In genomic region chr10:49518982-49519578, GRCh38 we compare ENCODE assay signal across 9 cellular contexts. TPM values are rescaled to one million over a fixed set of nuclear protein-coding genes. Genes with fewer than 3 reads are reported as not detected.
DNase-seq lines count a peak whose midpoint lies in the region; ATAC-seq, FAIRE-seq and TF ChIP-seq lines count a peak whose summit lies in the region.
"Had no signal": no experiment of that assay in that cellular context is flagged by ENCODE, and none has a peak within 500 bp of the region (broad histone marks: within the 10 kb centered on the region; RNA-seq: fewer than 3 reads in every experiment).

No MANE protein-coding gene starts in this region.

- RAD21 ChIA-PET in GM12878 (lab: Charles Lee; ENCODE audit: unreplicated experiment), result interaction anchor here (1.1 to 2.4 kb wide), 5 partner anchors 16 to 861 kb away, joined by 3 to 18 read pairs (median 8); no protein-coding TSS in a partner anchor

- in situ Hi-C loops in GM12878 (cut with MboI), result loop anchor here (5.0 to 25.0 kb wide), 3 partner anchors 102 to 782 kb away; no protein-coding TSS in a partner anchor

- H3K9ac ChIP-seq in GM12878 (ENCODE audit: control insufficient read depth, insufficient read depth, low read length), result no peak overlapping the region

- no peaks in the 10 kb centered on the region for H3K27me3 Mint-ChIP-seq in stimulated activated naive B cell treated with anti-CD40 and anti-IgM and Interleukin-4, amounts not matched to agents 10 μg/mL and 1 μg/mL and 100 μg/mL, for 72 hours

- no peak overlapping the region for H3K4me3 ChIP-seq in GM12878
- H3K4me3 ChIP-seq: BLaER1 treated with 17β-estradiol and CSF1 and Interleukin-3, amounts not matched to agents 10 nM and 100 nM had no signal

- no peaks in the 10 kb centered on the region for H3K27me3 ChIP-seq in GM12878 (replicated peaks in 1 of 2; ENCODE audit: control insufficient read depth in 2 of 2, insufficient read depth in 2 of 2, low read length in 1 of 2)
- H3K27me3 ChIP-seq: BLaER1 treated with 17β-estradiol and CSF1 and Interleukin-3, amounts not matched to agents 10 nM and 100 nM had no signal

- no peak overlapping the region for H3K27ac Mint-ChIP-seq in stimulated activated naive B cell treated with anti-CD40 and anti-IgM and Interleukin-4, amounts not matched to agents 10 μg/mL and 1 μg/mL and 100 μg/mL, for 72 hours

- TF ChIP-seq CTCF in GM12878 (IDR thresholded peaks at IDR 0.05 in 2 of 3, conservative IDR thresholded peaks at IDR 0.05 in 1 of 3; ENCODE audit: control insufficient read depth in 2 of 3, extremely low read depth in 1 of 3, insufficient read depth in 1 of 3, low read depth in 3 of 3, low read length in 3 of 3), result peak; percentile 58 to 75 (median 66)

- 0 out of 2 replicates have a peak, but pooled peaks cover 3% of the 10 kb centered on the region for H4K20me1 ChIP-seq in GM12878 (ENCODE audit: control insufficient read depth, insufficient read depth)

- H2AFZ ChIP-seq in GM12878 (ENCODE audit: control insufficient read depth, low read depth, low read length), result no peak overlapping the region

- POLR2A ChIA-PET in GM12878 (lab: Charles Lee), result no interaction called here

- SMC1A ChIA-PET in GM12878 (lab: Charles Lee; ENCODE audit: uncharacterized antibody, unreplicated experiment), result interaction anchor here (0.8 to 2.5 kb wide), 10 partner anchors 8 to 861 kb away, joined by 3 to 17 read pairs (median 4); partner anchors contain the start of gene ERCC6

- WGBS in GM12878 (ENCODE audit: insufficient coverage, insufficient replicate concordance, low lambda C conversion rate, missing lambda C conversion rate), result 4% methylated on average over 3 of the region's 3 CpGs

- H3K4me1 Mint-ChIP-seq in stimulated activated naive B cell treated with anti-CD40 and anti-IgM and Interleukin-4, amounts not matched to agents 10 μg/mL and 1 μg/mL and 100 μg/mL, for 72 hours, result peaks cover 12 to 29% of the 10 kb centered on the region in 2 donors

- no peak for FAIRE-seq in GM12878 (lab: Jason Lieb, UNC)

- H3K9me3 ChIP-seq in GM12878 (replicated peaks; ENCODE audit: control insufficient read depth, insufficient read depth, low read length), result no peaks in the 10 kb centered on the region
- H3K9me3 ChIP-seq: BLaER1 treated with 17β-estradiol and CSF1 and Interleukin-3, amounts not matched to agents 10 nM and 100 nM had no signal

- no peak overlapping the region for H3K4me3 Mint-ChIP-seq in stimulated activated naive B cell treated with anti-CD40 and anti-IgM and Interleukin-4, amounts not matched to agents 10 μg/mL and 1 μg/mL and 100 μg/mL, for 72 hours

- peak; percentile 46 for ATAC-seq in GM21576 (IDR thresholded peaks at IDR 0.05; ENCODE audit: unreplicated experiment)
- ATAC-seq in GM12878, result peak; percentile 93
- peak; percentile 62 to 67 for ATAC-seq in stimulated activated naive B cell treated with anti-CD40 and anti-IgM and Interleukin-4, amounts not matched to agents 10 μg/mL and 1 μg/mL and 100 μg/mL, for 72 hours (replicated peaks)
- no peak for ATAC-seq in GM19324 (IDR thresholded peaks at IDR 0.05; ENCODE audit: low FRiP score, unreplicated experiment)

- no peak for TF ChIP-seq POLR2A in GM12878 (IDR thresholded peaks at IDR 0.05; ENCODE audit: low read depth, low read length)

- CTCF ChIA-PET in GM12878 (lab: Yijun Ruan, JAX), result interaction anchor here (0.8 to 6.5 kb wide), 24 partner anchors 8 to 862 kb away, joined by 3 to 78 read pairs (median 4); partner anchors contain the start of gene ERCC6

- H3K27ac ChIP-seq in GM12878 (ENCODE audit: control insufficient read depth, insufficient read depth), result no peak overlapping the region
- H3K27ac ChIP-seq: BLaER1 treated with 17β-estradiol and CSF1 and Interleukin-3, amounts not matched to agents 10 nM and 100 nM had no signal

- H3K79me2 ChIP-seq in GM12878 (ENCODE audit: control insufficient read depth, insufficient read depth, low read length), result no peaks in the 10 kb centered on the region

- intact Hi-C loops in GM12878 (cut with micrococcal nuclease; ENCODE audit: unreplicated experiment), result loop anchor here (2.0 to 10.0 kb wide), 4 partner anchors 214 to 964 kb away; no protein-coding TSS in a partner anchor

- peak; percentile 72 for TF ChIP-seq RAD21 in GM12878 (IDR thresholded peaks at IDR 0.05; ENCODE audit: insufficient read depth, low read depth, low read length)

- peaks cover 2 to 6% of the 10 kb centered on the region in 2 experiments; a peak in 3 of 4 replicates for H3K36me3 ChIP-seq in GM12878 (ENCODE audit: control insufficient read depth in 2 of 2, insufficient read depth in 2 of 2, low read length in 1 of 2)

- DNase-seq in DMS79 treated with DMSO at 0.1 percent for 48 hours (lab: John Stamatoyannopoulos, UW), result peak; percentile 8
- DNase-seq in DMS79 (lab: John Stamatoyannopoulos, UW), result no peak
- DNase-seq in NCI-H446 treated with DMSO at 0.1 percent for 48 hours (lab: John Stamatoyannopoulos, UW), result peak; percentile 12
- DNase-seq in GM12878 (ENCODE audit: low read depth, low spot score), result no peak
- peak; percentile 75 for DNase-seq in iPS-NIHi11 (ENCODE audit: low spot score)
- DNase-seq in stimulated activated naive B cell treated with anti-CD40 and anti-IgM and Interleukin-4, amounts not matched to agents 10 μg/mL and 1 μg/mL and 100 μg/mL, for 72 hours, result peak; percentile 19

- no peaks in the 10 kb centered on the region for H3K9me3 Mint-ChIP-seq in stimulated activated naive B cell treated with anti-CD40 and anti-IgM and Interleukin-4, amounts not matched to agents 10 μg/mL and 1 μg/mL and 100 μg/mL, for 72 hours

- peaks cover 21 to 56% of the 10 kb centered on the region in 2 donors for H3K36me3 Mint-ChIP-seq in stimulated activated naive B cell treated with anti-CD40 and anti-IgM and Interleukin-4, amounts not matched to agents 10 μg/mL and 1 μg/mL and 100 μg/mL, for 72 hours

- H3K4me1 ChIP-seq in GM12878 (ENCODE audit: control insufficient read depth, insufficient read depth, low read length), result no peaks in the 10 kb centered on the region

- no peak overlapping the region for H3K4me2 ChIP-seq in GM12878 (ENCODE audit: control insufficient read depth, insufficient read depth)
- H3K4me2 ChIP-seq: BLaER1 treated with 17β-estradiol and CSF1 and Interleukin-3, amounts not matched to agents 10 nM and 100 nM had no signal

- no peak for TF ChIP-seq EP300 in GM12878 (IDR thresholded peaks at IDR 0.05; ENCODE audit: borderline replicate concordance in 1 of 2, control insufficient read depth in 1 of 2, low read depth in 2 of 2, low read length in 2 of 2)

- no TSS peak for BruUV-seq in GM12878 (replicated peaks; lab: Mats Ljungman, UMichigan)

TF ChIP-seq in GM12878, 131 proteins besides CTCF, POLR2A, EP300 and RAD21 (continues in another document):
- no peak for TF ChIP-seq NKRF (conservative IDR thresholded peaks at IDR 0.05)
- TF ChIP-seq, protein P1, sequence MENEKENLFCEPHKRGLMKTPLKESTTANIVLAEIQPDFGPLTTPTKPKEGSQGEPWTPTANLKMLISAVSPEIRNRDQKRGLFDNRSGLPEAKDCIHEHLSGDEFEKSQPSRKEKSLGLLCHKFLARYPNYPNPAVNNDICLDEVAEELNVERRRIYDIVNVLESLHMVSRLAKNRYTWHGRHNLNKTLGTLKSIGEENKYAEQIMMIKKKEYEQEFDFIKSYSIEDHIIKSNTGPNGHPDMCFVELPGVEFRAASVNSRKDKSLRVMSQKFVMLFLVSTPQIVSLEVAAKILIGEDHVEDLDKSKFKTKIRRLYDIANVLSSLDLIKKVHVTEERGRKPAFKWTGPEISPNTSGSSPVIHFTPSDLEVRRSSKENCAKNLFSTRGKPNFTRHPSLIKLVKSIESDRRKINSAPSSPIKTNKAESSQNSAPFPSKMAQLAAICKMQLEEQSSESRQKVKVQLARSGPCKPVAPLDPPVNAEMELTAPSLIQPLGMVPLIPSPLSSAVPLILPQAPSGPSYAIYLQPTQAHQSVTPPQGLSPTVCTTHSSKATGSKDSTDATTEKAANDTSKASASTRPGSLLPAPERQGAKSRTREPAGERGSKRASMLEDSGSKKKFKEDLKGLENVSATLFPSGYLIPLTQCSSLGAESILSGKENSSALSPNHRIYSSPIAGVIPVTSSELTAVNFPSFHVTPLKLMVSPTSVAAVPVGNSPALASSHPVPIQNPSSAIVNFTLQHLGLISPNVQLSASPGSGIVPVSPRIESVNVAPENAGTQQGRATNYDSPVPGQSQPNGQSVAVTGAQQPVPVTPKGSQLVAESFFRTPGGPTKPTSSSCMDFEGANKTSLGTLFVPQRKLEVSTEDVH (IDR thresholded peaks at IDR 0.05; ENCODE audit: low read depth, partially characterized antibody), result no peak
- no peak for TF ChIP-seq EGR1 (IDR thresholded peaks at IDR 0.05; ENCODE audit: borderline replicate concordance in 1 of 2, low read depth in 2 of 2, low read length in 2 of 2)

RNA-seq across cellular contexts. Expression of gene ERCC6, which starts 19.8 kb away (rescaled TPM):
- total RNA-seq in GM12878 (2013; cell fraction: nucleolus; rRNA removed), result 48.7 and 58.7 TPM in 2 replicates
- total RNA-seq in GM12878 (2014; rRNA removed) (6.8 and 8.4 TPM in 2 replicates), GM12878 (2014; rRNA removed; fragmentation: Illumina TruSeq; extraction: Trizol) (9.6 and 11.4 TPM in 2 replicates), GM12878 (2021) (15.0 and 15.6 TPM in 2 replicates)
- 5.8 TPM for polyA plus RNA-seq in GM12878 (2011; ENCODE audit: low read depth)
- polyA plus RNA-seq in GM12878 (2011; rRNA removed) (11.8 and 16.2 TPM in 2 replicates), GM12878 (2014; fragmentation: Illumina TruSeq; extraction: Trizol) (7.9 and 9.2 TPM in 2 replicates), GM12878 (2014; fragmentation: Nextera tagmentation; extraction: Ambion mirVana) (1 to 10 TPM; 4.3 to 6.6 TPM), GM12878 (2014; rRNA removed) (4.9 and 6.1 TPM in 2 replicates), GM12878 (2016; fragmentation: Nextera tagmentation; extraction: Ambion mirVana) (1 to 10 TPM; 7.8 to 9.8 TPM)
- 6.7 and 7.6 TPM in 2 replicates for polyA plus RNA-seq in GM12878 (2011; cell fraction: cytosol; rRNA removed)
- 17.7 and 20.8 TPM in 2 replicates for polyA plus RNA-seq in GM12878 (2011; cell fraction: nucleus; rRNA removed)
- polyA plus RNA-seq in GM12878 (2012), result 6.8 and 8.1 TPM in 2 replicates
- 40.6 and 69.3 TPM in 2 replicates for polyA minus RNA-seq in GM12878 (2011; rRNA and poly(A)+ RNA removed)
- polyA minus RNA-seq in GM12878 (2011; cell fraction: cytosol; rRNA and poly(A)+ RNA removed), result 5.9 and 8.0 TPM in 2 replicates
- 20.3 and 27.0 TPM in 2 replicates for polyA minus RNA-seq in GM12878 (2011; cell fraction: nucleus; rRNA and poly(A)+ RNA removed)

Comparison
In these comparisons a context has a peak if more than half of its experiments do, and no peak if none do; other contexts are left out.
1. DNase-seq: peak in DMS79 treated with DMSO at 0.1 percent for 48 hours (single experiment), NCI-H446 treated with DMSO at 0.1 percent for 48 hours (single experiment), iPS-NIHi11 (single experiment) and stimulated activated naive B cell treated with anti-CD40 and anti-IgM and Interleukin-4, amounts not matched to agents 10 μg/mL and 1 μg/mL and 100 μg/mL, for 72 hours (single experiment); none in DMS79 (single experiment) and GM12878 (single experiment).